ENCODE assay signal across 8 cellular contexts in genomic region chr9:136901516-136902258, GRCh38. TPM values are rescaled to one million over a fixed set of nuclear protein-coding genes. Genes with fewer than 3 reads are reported as not detected.
DNase-seq lines count a peak whose midpoint lies in the region; ATAC-seq, FAIRE-seq and TF ChIP-seq lines count a peak whose summit lies in the region.

No MANE protein-coding gene starts in this region.

- POLR2A ChIA-PET in GM12878 (lab: Charles Lee) = interaction anchor here (0.6 to 3.4 kb wide), 13 partner anchors 9 to 185 kb away, joined by 3 to 41 read pairs (median 4); partner anchors contain the start of genes AJM1, FBXW5, RABL6 and TRAF2

- H3K27me3 ChIP-seq in GM12878 (replicated peaks in 1 of 2; ENCODE audit: control insufficient read depth in 2 of 2, insufficient read depth in 2 of 2, low read length in 1 of 2) = no peaks in the 10 kb centered on the region
- H3K27me3 ChIP-seq in lung (ENCODE audit: control insufficient read depth, insufficient read depth) = no peaks in the 10 kb centered on the region

- peak overlapping the region; percentile 83 for H3K4me2 ChIP-seq in GM12878 (ENCODE audit: control insufficient read depth, insufficient read depth)

- WGBS in GM12878 (ENCODE audit: insufficient coverage, insufficient replicate concordance, low lambda C conversion rate, missing lambda C conversion rate) = 5% methylated on average over 20 of the region's 20 CpGs
- 39 to 59% methylated on average over 20 of the region's 20 CpGs for WGBS in lung, 2 donors

- H3K4me1 Mint-ChIP-seq in T-helper 17 cell = peaks cover 31% of the 10 kb centered on the region
- H3K4me1 Mint-ChIP-seq in stimulated activated memory B cell treated with anti-CD40 and anti-IgM and Interleukin-4, amounts not matched to agents 10 μg/mL and 1 μg/mL and 100 μg/mL, for 72 hours = peaks cover 83% of the 10 kb centered on the region

- peak overlapping the region; percentile 80 for H3K4me3 Mint-ChIP-seq in T-helper 17 cell
- peak overlapping the region; percentile 65 for H3K4me3 Mint-ChIP-seq in stimulated activated memory B cell treated with anti-CD40 and anti-IgM and Interleukin-4, amounts not matched to agents 10 μg/mL and 1 μg/mL and 100 μg/mL, for 72 hours

- no TSS peak for BruUV-seq in GM12878 (replicated peaks; lab: Mats Ljungman, UMichigan)

- FAIRE-seq in GM12878 (lab: Jason Lieb, UNC) = peak; percentile 52

- intact Hi-C loops in GM12878 (cut with micrococcal nuclease; ENCODE audit: unreplicated experiment) = loop anchor here (2.0 kb wide), 1 partner anchor 15 kb away; the partner anchor contains the start of gene TRAF2
- intact Hi-C loops in posterior cingulate gyrus (cut with DNase I) = no loop called here

- H3K36me3 Mint-ChIP-seq in T-helper 17 cell (ENCODE audit: low read depth) = no peaks in the 10 kb centered on the region
- peaks cover 62% of the 10 kb centered on the region for H3K36me3 Mint-ChIP-seq in stimulated activated memory B cell treated with anti-CD40 and anti-IgM and Interleukin-4, amounts not matched to agents 10 μg/mL and 1 μg/mL and 100 μg/mL, for 72 hours

- SMC1A ChIA-PET in GM12878 (lab: Charles Lee; ENCODE audit: uncharacterized antibody, unreplicated experiment) = interaction anchor here (0.9 to 7.5 kb wide), 6 partner anchors 17 to 134 kb away, joined by 3 to 70 read pairs (median 4); partner anchors contain the start of gene TRAF2

- peak overlapping the region; percentile 97 for H3K27ac Mint-ChIP-seq in T-helper 17 cell
- H3K27ac Mint-ChIP-seq in stimulated activated memory B cell treated with anti-CD40 and anti-IgM and Interleukin-4, amounts not matched to agents 10 μg/mL and 1 μg/mL and 100 μg/mL, for 72 hours = peak overlapping the region; percentile 90

- no peak overlapping the region for H2AFZ ChIP-seq in GM12878 (ENCODE audit: control insufficient read depth, low read depth, low read length)

- in situ Hi-C loops in GM12878 (cut with MboI) = no loop called here

- no peak for TF ChIP-seq EP300 in GM12878 (IDR thresholded peaks at IDR 0.05; ENCODE audit: borderline replicate concordance in 1 of 2, control insufficient read depth in 1 of 2, low read depth in 2 of 2, low read length in 2 of 2)

- H3K9ac ChIP-seq in GM12878 (ENCODE audit: control insufficient read depth, insufficient read depth, low read length) = peak overlapping the region; percentile 89

- H3K9me3 ChIP-seq in T-helper 17 cell (ENCODE audit: control insufficient read depth, low read length, poor library complexity, severe bottlenecking) (no peaks in the 10 kb centered on the region), GM12878 (replicated peaks; ENCODE audit: control insufficient read depth, insufficient read depth, low read length) (peaks cover 5% of the 10 kb centered on the region; the same call in 2 of the 3 replicates), lung (ENCODE audit: control insufficient read depth in 2 of 2, insufficient read depth in 1 of 2, low read length in 1 of 2) (no peaks in the 10 kb centered on the region)

- no peaks in the 10 kb centered on the region for H3K27me3 Mint-ChIP-seq in T-helper 17 cell
- H3K27me3 Mint-ChIP-seq in stimulated activated memory B cell treated with anti-CD40 and anti-IgM and Interleukin-4, amounts not matched to agents 10 μg/mL and 1 μg/mL and 100 μg/mL, for 72 hours = no peaks in the 10 kb centered on the region

- RAD21 ChIA-PET in GM12878 (lab: Charles Lee; ENCODE audit: unreplicated experiment) = interaction anchor here (0.7 to 2.4 kb wide), 9 partner anchors 15 to 135 kb away, joined by 3 to 30 read pairs (median 5); partner anchors contain the start of gene TRAF2

- H3K79me2 ChIP-seq in GM12878 (ENCODE audit: control insufficient read depth, insufficient read depth, low read length) = peaks cover 40% of the 10 kb centered on the region

- H3K4me1 ChIP-seq in GM12878 (ENCODE audit: control insufficient read depth, insufficient read depth, low read length) (peaks cover 65% of the 10 kb centered on the region), lung (ENCODE audit: control insufficient read depth in 2 of 2, insufficient read depth in 2 of 2, low read length in 2 of 2) (peaks cover 3 to 17% of the 10 kb centered on the region in 2 donors)

- no peak for TF ChIP-seq RAD21 in GM12878 (IDR thresholded peaks at IDR 0.05; ENCODE audit: insufficient read depth, low read depth, low read length)

- H3K9me3 Mint-ChIP-seq in stimulated activated memory B cell treated with anti-CD40 and anti-IgM and Interleukin-4, amounts not matched to agents 10 μg/mL and 1 μg/mL and 100 μg/mL, for 72 hours = peaks cover under 1% of the 10 kb centered on the region

- ATAC-seq in HG02852 (IDR thresholded peaks at IDR 0.05; ENCODE audit: unreplicated experiment) (peak; percentile 56), T-helper 17 cell (peak; percentile 62), GM12878 (peak; percentile 83), lung (ENCODE audit: insufficient read depth, low FRiP score) (peak; percentile 29)
- ATAC-seq in stimulated activated memory B cell treated with anti-CD40 and anti-IgM and Interleukin-4, amounts not matched to agents 10 μg/mL and 1 μg/mL and 100 μg/mL, for 72 hours = peak; percentile 86

- no peaks in the 10 kb centered on the region for H4K20me1 ChIP-seq in GM12878 (ENCODE audit: control insufficient read depth, insufficient read depth)

- TF ChIP-seq CTCF in GM12865 (IDR thresholded peaks at IDR 0.05; ENCODE audit: insufficient read depth, low read depth, low read length, missing control alignments) (no peak), GM12878 (IDR thresholded peaks at IDR 0.05 in 2 of 3, conservative IDR thresholded peaks at IDR 0.05 in 1 of 3; ENCODE audit: control insufficient read depth in 2 of 3, extremely low read depth in 1 of 3, insufficient read depth in 1 of 3, low read depth in 3 of 3, low read length in 3 of 3) (no peak), lung (IDR thresholded peaks at IDR 0.05; ENCODE audit: control extremely low read depth, extremely low read depth) (no peak)

- DNase-seq in GM12865 (ENCODE audit: low read depth) = peak; percentile 93
- peak; percentile 52 to 71 (median 57) for DNase-seq in T-helper 17 cell
- peak; percentile 83 for DNase-seq in GM12878 (ENCODE audit: low read depth, low spot score)
- DNase-seq in lung (ENCODE audit: low spot score) = peak; percentile 52
- no peak for DNase-seq in NCI-H2107 treated with DMSO at 0.1 percent for 48 hours (lab: John Stamatoyannopoulos, UW; ENCODE audit: unreplicated experiment)
- no peak for DNase-seq in posterior cingulate gyrus

- TF ChIP-seq POLR2A in GM12878 (IDR thresholded peaks at IDR 0.05; ENCODE audit: low read depth, low read length) = peak; percentile 89

- H3K36me3 ChIP-seq in GM12878 (ENCODE audit: control insufficient read depth in 2 of 2, insufficient read depth in 2 of 2, low read length in 1 of 2) = peaks cover 30% of the 10 kb centered on the region in 2 experiments
- peaks cover 0 to 11% of the 10 kb centered on the region in 2 donors for H3K36me3 ChIP-seq in lung (ENCODE audit: control insufficient read depth in 2 of 2, insufficient read depth in 2 of 2, low read length in 2 of 2)

- H3K27ac ChIP-seq in GM12878 (ENCODE audit: control insufficient read depth, insufficient read depth) (peak overlapping the region; percentile 99), lung (ENCODE audit: low read depth in 1 of 2, low read length in 1 of 2) (peak overlapping the region; percentile 62 to 94)

- CTCF ChIA-PET in GM12878 (lab: Yijun Ruan, JAX) = interaction anchor here (0.6 to 3.1 kb wide), 12 partner anchors 10 to 795 kb away, joined by 3 to 21 read pairs (median 4); partner anchors contain the start of genes AJM1, C8G and TRAF2

- H3K4me3 ChIP-seq in GM12865 (ENCODE audit: low read depth, low read length) (peak overlapping the region; percentile 56), GM12878 (peak overlapping the region; percentile 36; the same call in 1 of the 2 replicates), lung (no peak overlapping the region)

RNA-seq across cellular contexts. Expression of gene TRAF2, which starts 15.4 kb away (rescaled TPM):
- total RNA-seq in T-helper 17 cell (10 to 100 TPM; 20.8 to 21.4 TPM), GM12878 (2014; rRNA removed) (15.8 and 16.8 TPM in 2 replicates), GM12878 (2014; rRNA removed; fragmentation: Illumina TruSeq; extraction: Trizol) (12.3 and 13.2 TPM in 2 replicates), GM12878 (2021) (31.0 and 33.5 TPM in 2 replicates), lung (10 to 100 TPM; 17.2 to 19.1 TPM)
- 38.1 and 39.7 TPM in 2 replicates for total RNA-seq in GM12878 (2013; cell fraction: nucleolus; rRNA removed)
- polyA plus RNA-seq in GM12878 (2011; ENCODE audit: low read depth) = 5.8 TPM
- polyA plus RNA-seq in GM12878 (2011; rRNA removed) (10.5 and 21.6 TPM in 2 replicates), GM12878 (2014; fragmentation: Illumina TruSeq; extraction: Trizol) (1.9 and 10.0 TPM in 2 replicates), GM12878 (2014; fragmentation: Nextera tagmentation; extraction: Ambion mirVana) (1 to 10 TPM in 1 of 2 experiments, under 1 TPM in 1; 0.34 to 1.1 TPM), GM12878 (2014; rRNA removed) (28.1 and 29.4 TPM in 2 replicates), GM12878 (2016; fragmentation: Nextera tagmentation; extraction: Ambion mirVana) (10 to 100 TPM; 39.3 to 39.5 TPM), lung (10 to 100 TPM; 11.3 to 13.2 TPM)
- 27.2 and 41.1 TPM in 2 replicates for polyA plus RNA-seq in GM12878 (2011; cell fraction: cytosol; rRNA removed)
- 41.5 and 49.9 TPM in 2 replicates for polyA plus RNA-seq in GM12878 (2011; cell fraction: nucleus; rRNA removed)
- polyA plus RNA-seq in GM12878 (2012) = 13.9 and 17.4 TPM in 2 replicates
- polyA minus RNA-seq in GM12878 (2011; rRNA and poly(A)+ RNA removed) = 17.8 and 29.4 TPM in 2 replicates
- polyA minus RNA-seq in GM12878 (2011; cell fraction: cytosol; rRNA and poly(A)+ RNA removed) = 10.8 and 15.8 TPM in 2 replicates
- 31.7 and 38.1 TPM in 2 replicates for polyA minus RNA-seq in GM12878 (2011; cell fraction: nucleus; rRNA and poly(A)+ RNA removed)

RNA-seq across cellular contexts. Expression of gene EDF1, which starts 35.6 kb away (rescaled TPM):
- total RNA-seq in T-helper 17 cell (100 to 1,000 TPM; 212 to 224 TPM), GM12878 (2014; rRNA removed) (312 and 337 TPM in 2 replicates), GM12878 (2014; rRNA removed; fragmentation: Illumina TruSeq; extraction: Trizol) (320 and 361 TPM in 2 replicates), GM12878 (2021) (319 and 330 TPM in 2 replicates), lung (100 to 1,000 TPM; 283 to 298 TPM)
- 70.5 and 88.5 TPM in 2 replicates for total RNA-seq in GM12878 (2013; cell fraction: nucleolus; rRNA removed)
- 201 TPM for polyA plus RNA-seq in GM12878 (2011; ENCODE audit: low read depth)
- polyA plus RNA-seq in GM12878 (2011; rRNA removed) (265 and 335 TPM in 2 replicates), GM12878 (2014; fragmentation: Illumina TruSeq; extraction: Trizol) (98.0 and 304 TPM in 2 replicates), GM12878 (2014; fragmentation: Nextera tagmentation; extraction: Ambion mirVana) (100 to 1,000 TPM; 110 to 177 TPM), GM12878 (2014; rRNA removed) (418 and 469 TPM in 2 replicates), GM12878 (2016; fragmentation: Nextera tagmentation; extraction: Ambion mirVana) (100 to 1,000 TPM; 508 to 533 TPM), lung (100 to 1,000 TPM; 308 to 670 TPM)
- polyA plus RNA-seq in GM12878 (2011; cell fraction: cytosol; rRNA removed) = 364 and 406 TPM in 2 replicates
- polyA plus RNA-seq in GM12878 (2011; cell fraction: nucleus; rRNA removed) = 197 and 264 TPM in 2 replicates
- polyA plus RNA-seq in GM12878 (2012) = 366 and 424 TPM in 2 replicates
- 98.5 and 108 TPM in 2 replicates for polyA minus RNA-seq in GM12878 (2011; rRNA and poly(A)+ RNA removed)
- 77.8 and 81.8 TPM in 2 replicates for polyA minus RNA-seq in GM12878 (2011; cell fraction: cytosol; rRNA and poly(A)+ RNA removed)
- polyA minus RNA-seq in GM12878 (2011; cell fraction: nucleus; rRNA and poly(A)+ RNA removed) = 29.1 and 55.4 TPM in 2 replicates

RNA-seq across cellular contexts. Expression of gene FBXW5, which starts 42.9 kb away (rescaled TPM):
- total RNA-seq in T-helper 17 cell (10 to 100 TPM; 84.3 to 88.4 TPM), GM12878 (2014; rRNA removed) (84.3 and 97.3 TPM in 2 replicates), GM12878 (2014; rRNA removed; fragmentation: Illumina TruSeq; extraction: Trizol) (11.7 and 15.5 TPM in 2 replicates), GM12878 (2021) (70.4 and 73.0 TPM in 2 replicates), lung (100 to 1,000 TPM in 1 of 2 donors, 10 to 100 TPM in 1; 56.6 to 118 TPM)
- 60.6 and 82.0 TPM in 2 replicates for total RNA-seq in GM12878 (2013; cell fraction: nucleolus; rRNA removed)
- 15.5 TPM for polyA plus RNA-seq in GM12878 (2011; ENCODE audit: low read depth)
- polyA plus RNA-seq in GM12878 (2011; rRNA removed) (10.6 and 29.8 TPM in 2 replicates), GM12878 (2014; fragmentation: Illumina TruSeq; extraction: Trizol) (0.68 and 5.0 TPM in 2 replicates), GM12878 (2014; fragmentation: Nextera tagmentation; extraction: Ambion mirVana) (1 to 10 TPM in 1 of 2 experiments, under 1 TPM in 1; 0.21 to 1.4 TPM), GM12878 (2014; rRNA removed) (67.3 and 79.6 TPM in 2 replicates), GM12878 (2016; fragmentation: Nextera tagmentation; extraction: Ambion mirVana) (10 to 100 TPM; 59.2 to 63.4 TPM), lung (100 to 1,000 TPM in 1 of 2 donors, 10 to 100 TPM in 1; 89.1 to 109 TPM)
- 60.0 and 119 TPM in 2 replicates for polyA plus RNA-seq in GM12878 (2011; cell fraction: cytosol; rRNA removed)
- 295 and 360 TPM in 2 replicates for polyA plus RNA-seq in GM12878 (2011; cell fraction: nucleus; rRNA removed)
- 45.0 and 50.4 TPM in 2 replicates for polyA plus RNA-seq in GM12878 (2012)
- polyA minus RNA-seq in GM12878 (2011; rRNA and poly(A)+ RNA removed) = 42.2 and 81.4 TPM in 2 replicates
- 67.9 and 75.6 TPM in 2 replicates for polyA minus RNA-seq in GM12878 (2011; cell fraction: cytosol; rRNA and poly(A)+ RNA removed)
- polyA minus RNA-seq in GM12878 (2011; cell fraction: nucleus; rRNA and poly(A)+ RNA removed) = 52.3 and 85.2 TPM in 2 replicates

RNA-seq across cellular contexts. Expression of gene C8G, which starts 43.4 kb away (rescaled TPM):
- total RNA-seq in T-helper 17 cell (1 to 10 TPM; 1.4 to 2.7 TPM), GM12878 (2014; rRNA removed) (not detected in 2 replicates), GM12878 (2014; rRNA removed; fragmentation: Illumina TruSeq; extraction: Trizol) (not detected in 2 replicates), GM12878 (2021) (0.64 and 0.69 TPM in 2 replicates), lung (1 to 10 TPM in 1 of 2 donors, not detected in 1; 2.1 TPM)
- total RNA-seq in GM12878 (2013; cell fraction: nucleolus; rRNA removed) = not detected in 2 replicates
- not detected for polyA plus RNA-seq in GM12878 (2011; ENCODE audit: low read depth)
- polyA plus RNA-seq in GM12878 (2011; rRNA removed) (not detected in 2 replicates), GM12878 (2014; fragmentation: Illumina TruSeq; extraction: Trizol) (not detected in 2 replicates), GM12878 (2014; fragmentation: Nextera tagmentation; extraction: Ambion mirVana) (not detected), GM12878 (2014; rRNA removed) (0.26 and 1.5 TPM in 2 replicates), GM12878 (2016; fragmentation: Nextera tagmentation; extraction: Ambion mirVana) (under 1 TPM in 1 of 2 experiments, not detected in 1; 0.50 TPM), lung (1 to 10 TPM in 1 of 2 donors, under 1 TPM in 1; 0.90 to 1.4 TPM)
- polyA plus RNA-seq in GM12878 (2011; cell fraction: cytosol; rRNA removed) = 0.23 TPM in 1 of 2 replicates, not detected in the other
- 1.4 and 2.9 TPM in 2 replicates for polyA plus RNA-seq in GM12878 (2011; cell fraction: nucleus; rRNA removed)
- 1.4 TPM in 1 of 2 replicates, not detected in the other for polyA plus RNA-seq in GM12878 (2012)
- not detected in 2 replicates for polyA minus RNA-seq in GM12878 (2011; rRNA and poly(A)+ RNA removed)
- not detected in 2 replicates for polyA minus RNA-seq in GM12878 (2011; cell fraction: cytosol; rRNA and poly(A)+ RNA removed)
- 1.1 TPM in 1 of 2 replicates, not detected in the other for polyA minus RNA-seq in GM12878 (2011; cell fraction: nucleus; rRNA and poly(A)+ RNA removed)

RNA-seq across cellular contexts. Expression of gene MAMDC4, which starts 49.5 kb away (rescaled TPM):
- total RNA-seq in T-helper 17 cell (1 to 10 TPM; 3.4 TPM), GM12878 (2014; rRNA removed) (2.9 and 4.5 TPM in 2 replicates), GM12878 (2014; rRNA removed; fragmentation: Illumina TruSeq; extraction: Trizol) (0.41 and 0.85 TPM in 2 replicates), GM12878 (2021) (4.3 and 4.8 TPM in 2 replicates), lung (10 to 100 TPM in 1 of 2 donors, 1 to 10 TPM in 1; 5.6 to 13.2 TPM)
- total RNA-seq in GM12878 (2013; cell fraction: nucleolus; rRNA removed) = 29.6 and 35.9 TPM in 2 replicates
- 0.41 TPM for polyA plus RNA-seq in GM12878 (2011; ENCODE audit: low read depth)
- polyA plus RNA-seq in GM12878 (2011; rRNA removed) (1.1 and 2.4 TPM in 2 replicates), GM12878 (2014; fragmentation: Illumina TruSeq; extraction: Trizol) (0.40 TPM in 1 of 2 replicates, not detected in the other), GM12878 (2014; fragmentation: Nextera tagmentation; extraction: Ambion mirVana) (under 1 TPM in 1 of 2 experiments, not detected in 1; 0.22 TPM), GM12878 (2014; rRNA removed) (5.7 and 8.2 TPM in 2 replicates), GM12878 (2016; fragmentation: Nextera tagmentation; extraction: Ambion mirVana) (1 to 10 TPM; 2.0 to 2.4 TPM), lung (1 to 10 TPM; 7.0 to 7.3 TPM)
- 2.3 and 4.8 TPM in 2 replicates for polyA plus RNA-seq in GM12878 (2011; cell fraction: cytosol; rRNA removed)
- 153 and 158 TPM in 2 replicates for polyA plus RNA-seq in GM12878 (2011; cell fraction: nucleus; rRNA removed)
- polyA plus RNA-seq in GM12878 (2012) = 4.2 and 5.7 TPM in 2 replicates
- 0.44 and 2.1 TPM in 2 replicates for polyA minus RNA-seq in GM12878 (2011; rRNA and poly(A)+ RNA removed)
- polyA minus RNA-seq in GM12878 (2011; cell fraction: cytosol; rRNA and poly(A)+ RNA removed) = 0.21 and 1.5 TPM in 2 replicates
- 9.8 and 12.2 TPM in 2 replicates for polyA minus RNA-seq in GM12878 (2011; cell fraction: nucleus; rRNA and poly(A)+ RNA removed)

Comparison
In these comparisons a context has a peak if more than half of its experiments do, and no peak if none do; other contexts are left out.
1. DNase-seq: peak in GM12865 (single experiment), T-helper 17 cell (3 of 3), GM12878 (single experiment) and lung (single experiment); none in NCI-H2107 treated with DMSO at 0.1 percent for 48 hours (single experiment) and posterior cingulate gyrus (0 of 10).
2. ATAC-seq: peak in every context shown above with its lines; median percentile 86 in stimulated activated memory B cell treated with anti-CD40 and anti-IgM and Interleukin-4, amounts not matched to agents 10 μg/mL and 1 μg/mL and 100 μg/mL, for 72 hours; 83 in GM12878; 62 in T-helper 17 cell; 56 in HG02852; 29 in lung.